ENCODE assay signal across 9 cellular contexts in genomic region chr3:135965129-135965505, GRCh38. TPM values are rescaled to one million over a fixed set of nuclear protein-coding genes. Genes with fewer than 3 reads are reported as not detected.
A peak's percentile ranks its signal among the peaks of the same experiment; 100 is the strongest.
DNase-seq lines count a peak whose midpoint lies in the region; ATAC-seq, FAIRE-seq and TF ChIP-seq lines count a peak whose summit lies in the region.
"Had no signal": no experiment of that assay in that cellular context is flagged by ENCODE, and none has a peak within 500 bp of the region (broad histone marks: within the 10 kb centered on the region; RNA-seq: fewer than 3 reads in every experiment).

No MANE protein-coding gene starts in this region.

- no peak for TF ChIP-seq RAD21 in neural cell (conservative IDR thresholded peaks at IDR 0.05)

- POLR2A ChIA-PET in endothelial cell of umbilical vein (lab: Charles Lee) = interaction anchor here (0.9 kb wide), 1 partner anchor 1170 kb away, joined by 3 read pairs; the partner anchor contains the start of gene EPHB1

- in situ Hi-C loops in G401 (cut with HindIII; ENCODE audit: low sequenced_read_pairs) = no loop called here
- in situ Hi-C loops in KBM-7 (cut with MboI; ENCODE audit: low pct_unique_long_range_greater_than_20kb, low sequenced_read_pairs) = no loop called here

- H3K4me2 ChIP-seq in endothelial cell of umbilical vein (ENCODE audit: insufficient read depth, low read length) (peak overlapping the region; percentile 83), neural cell (ENCODE audit: low read length) (no peak overlapping the region)

- H4K20me1 ChIP-seq in endothelial cell of umbilical vein (replicated peaks; ENCODE audit: control insufficient read depth, extremely low read depth, insufficient read depth, low read length) = no peaks in the 10 kb centered on the region
- H4K20me1 ChIP-seq in neural cell (ENCODE audit: insufficient read depth) = no peaks in the 10 kb centered on the region

- H3K9ac ChIP-seq in NT2/D1 (ENCODE audit: insufficient read length, low read depth) = peak overlapping the region; percentile 43
- no peak overlapping the region for H3K9ac ChIP-seq in endothelial cell of umbilical vein (replicated peaks; ENCODE audit: extremely low read depth, insufficient read depth, low read length)
- no peak overlapping the region for H3K9ac ChIP-seq in neural cell (ENCODE audit: low read length)

- H3K79me2 ChIP-seq in endothelial cell of umbilical vein (ENCODE audit: control insufficient read depth, insufficient read depth, low read length) (no peaks in the 10 kb centered on the region), neural cell (replicated peaks; ENCODE audit: insufficient read depth, low read length) (peaks cover 32% of the 10 kb centered on the region)

- H3K27ac ChIP-seq in endothelial cell of umbilical vein (ENCODE audit: insufficient read depth, low read depth, low read length) (no peak overlapping the region), neural cell (ENCODE audit: low read length) (no peak overlapping the region)

- H3K9me1 ChIP-seq in endothelial cell of umbilical vein (replicated peaks; ENCODE audit: control insufficient read depth, extremely low read depth, insufficient read depth, low read length) = no peaks in the 10 kb centered on the region

- TF ChIP-seq CTCF in AG10803 (conservative IDR thresholded peaks at IDR 0.05; ENCODE audit: low read length) (no peak; the same call in 1 of the 2 replicates), endothelial cell of umbilical vein (IDR thresholded peaks at IDR 0.05; ENCODE audit: extremely low read depth in 1 of 2, insufficient read depth in 1 of 2, low read depth in 1 of 2, low read length in 2 of 2) (no peak), neural cell (IDR thresholded peaks at IDR 0.05; ENCODE audit: poor library complexity, severe bottlenecking) (no peak)

- ATAC-seq in HG02870 (IDR thresholded peaks at IDR 0.05; ENCODE audit: unreplicated experiment) = no peak

- no peak for FAIRE-seq in endothelial cell of umbilical vein (lab: Jason Lieb, UNC)

- H3K4me3 ChIP-seq in AG10803 (ENCODE audit: low read length) = peak overlapping the region; percentile 58
- peak overlapping the region; percentile 33 for H3K4me3 ChIP-seq in NT2/D1 (ENCODE audit: insufficient read length, low read depth)
- H3K4me3 ChIP-seq in endothelial cell of umbilical vein (replicated peaks in 1 of 3; ENCODE audit: insufficient read depth in 1 of 3, low read depth in 1 of 3, low read length in 3 of 3) = peak overlapping the region in 2 of 3 experiments; percentile 59 to 95
- H3K4me3 ChIP-seq in neural cell (ENCODE audit: low read length) = peak overlapping the region; percentile 92

- CTCF ChIA-PET in endothelial cell of umbilical vein (lab: Charles Lee) = interaction anchor here (0.9 to 4.0 kb wide), 4 partner anchors 27 to 787 kb away, joined by 5 to 52 read pairs (median 10); partner anchors contain the start of gene STAG1

- no TSS peak for BruUV-seq in endothelial cell of umbilical vein (replicated peaks; lab: Mats Ljungman, UMichigan)

- H2AFZ ChIP-seq in endothelial cell of umbilical vein (ENCODE audit: low read depth, low read length) (peak overlapping the region; percentile 89), neural cell (ENCODE audit: low read depth, low read length) (no peak overlapping the region)

- H3K4me1 ChIP-seq in NT2/D1 (ENCODE audit: insufficient read depth, insufficient read length) = no peaks in the 10 kb centered on the region
- peaks cover 10% of the 10 kb centered on the region for H3K4me1 ChIP-seq in endothelial cell of umbilical vein (ENCODE audit: control insufficient read depth, extremely low read depth, insufficient read depth, low read length)

- DNase-seq in AG10803 (ENCODE audit: low read depth) = no peak
- DNase-seq in NT2/D1 (ENCODE audit: low read depth, low spot score) = no peak
- DNase-seq in endothelial cell of umbilical vein (ENCODE audit: low read depth, low spot score) = no peak
- no peak for DNase-seq in DMS53 treated with DMSO at 0.1 percent for 48 hours (lab: John Stamatoyannopoulos, UW; ENCODE audit: unreplicated experiment)
- no peak for DNase-seq in G401 (ENCODE audit: low spot score)
- DNase-seq in KBM-7 = no peak

- H3K9me3 ChIP-seq in NT2/D1 (ENCODE audit: insufficient read depth, low read length) (peaks cover 15% of the 10 kb centered on the region), endothelial cell of umbilical vein (replicated peaks; ENCODE audit: control insufficient read depth, insufficient read depth, low read length) (no peaks in the 10 kb centered on the region), neural cell (ENCODE audit: low read length) (no peaks in the 10 kb centered on the region)

- H3K9me2 ChIP-seq in neural cell (ENCODE audit: insufficient read depth, low read length) = no peaks in the 10 kb centered on the region

- H3F3A ChIP-seq in neural cell (ENCODE audit: insufficient read depth, low read length, poor library complexity, severe bottlenecking) = peaks cover 8% of the 10 kb centered on the region

- no peaks in the 10 kb centered on the region for H3K36me3 ChIP-seq in NT2/D1 (ENCODE audit: insufficient read depth, insufficient read length, low read length)
- H3K36me3 ChIP-seq in endothelial cell of umbilical vein (ENCODE audit: control insufficient read depth in 2 of 2, extremely low read depth in 1 of 2, insufficient read depth in 2 of 2, low read length in 2 of 2) = no peaks in the 10 kb centered on the region
- no peaks in the 10 kb centered on the region for H3K36me3 ChIP-seq in neural cell (ENCODE audit: insufficient read depth, low read length)

- dilution Hi-C loops in endothelial cell of umbilical vein (cut with MboI; ENCODE audit: extremely low pct_ligation_motif_present, low sequenced_read_pairs) = no loop called here

- no peaks in the 10 kb centered on the region for H3K27me3 ChIP-seq in NT2/D1 (ENCODE audit: insufficient read depth, insufficient read length)
- H3K27me3 ChIP-seq in endothelial cell of umbilical vein (ENCODE audit: control insufficient read depth in 2 of 2, insufficient read depth in 2 of 2, low read length in 2 of 2) = peaks cover 5 to 6% of the 10 kb centered on the region in 2 experiments
- no peaks in the 10 kb centered on the region for H3K27me3 ChIP-seq in neural cell (ENCODE audit: insufficient read depth, low read depth, low read length)

- TF ChIP-seq EP300 in neural cell (conservative IDR thresholded peaks at IDR 0.05; ENCODE audit: poor library complexity, severe bottlenecking) = no peak

- intact Hi-C loops in endothelial cell of umbilical vein (cut with micrococcal nuclease) = loop anchor here (1.0 kb wide), 1 partner anchor 27 kb away; no protein-coding TSS in a partner anchor

- TF ChIP-seq POLR2A in endothelial cell of umbilical vein (IDR thresholded peaks at IDR 0.05; ENCODE audit: low read depth, low read length) = no peak

TF ChIP-seq in endothelial cell of umbilical vein, 7 proteins besides CTCF, POLR2A, EP300 and RAD21:
- TF ChIP-seq POLR2AphosphoS5 (IDR thresholded peaks at IDR 0.05; ENCODE audit: insufficient read depth, low read depth, low read length) (no peak), MAX (IDR thresholded peaks at IDR 0.05; ENCODE audit: insufficient read depth, insufficient read length) (no peak), JUN (IDR thresholded peaks at IDR 0.05; ENCODE audit: borderline replicate concordance, insufficient read depth, insufficient read length, low read depth) (no peak), MYC (IDR thresholded peaks at IDR 0.05; ENCODE audit: low read depth, low read length) (no peak), GATA2 (IDR thresholded peaks at IDR 0.05; ENCODE audit: insufficient read depth, insufficient read length, low read depth, low read length) (no peak), EZH2 (IDR thresholded peaks at IDR 0.05; ENCODE audit: borderline replicate concordance, low read depth, low read length, severe bottlenecking) (no peak), FOS (IDR thresholded peaks at IDR 0.05; ENCODE audit: borderline replicate concordance, insufficient read depth, low read length) (no peak)

TF ChIP-seq in neural cell, 6 proteins besides CTCF, POLR2A, EP300 and RAD21:
- TF ChIP-seq SMC3 (conservative IDR thresholded peaks at IDR 0.05; ENCODE audit: poor library complexity) (no peak), TAF1 (IDR thresholded peaks at IDR 0.05; ENCODE audit: low read depth) (no peak), MXI1 (conservative IDR thresholded peaks at IDR 0.05; ENCODE audit: poor library complexity, severe bottlenecking) (no peak), POLR2AphosphoS5 (IDR thresholded peaks at IDR 0.05) (no peak), EZH2 (IDR thresholded peaks at IDR 0.05; ENCODE audit: borderline replicate concordance, insufficient read depth, low read length, poor library complexity, severe bottlenecking) (no peak)

RNA-seq across cellular contexts. Expression of gene PPP2R3A, which starts 0.4 kb away (rescaled TPM):
- 13.8 and 14.6 TPM in 2 replicates for total RNA-seq in endothelial cell of umbilical vein
- 3.1 and 3.3 TPM in 2 replicates for polyA plus RNA-seq in endothelial cell of umbilical vein
- 4.5 and 4.9 TPM in 2 replicates for polyA plus RNA-seq in endothelial cell of umbilical vein (2011; cell fraction: cytosol; rRNA removed)
- 5.2 and 5.8 TPM in 2 replicates for polyA plus RNA-seq in endothelial cell of umbilical vein (2011; cell fraction: nucleus; rRNA removed)
- 7.0 and 7.6 TPM in 2 replicates for polyA plus RNA-seq in endothelial cell of umbilical vein (2012)
- 18.2 and 21.0 TPM in 2 replicates for polyA minus RNA-seq in endothelial cell of umbilical vein
- polyA minus RNA-seq in endothelial cell of umbilical vein (2011; cell fraction: cytosol; rRNA and poly(A)+ RNA removed) = 0.41 TPM
- polyA minus RNA-seq in endothelial cell of umbilical vein (2011; cell fraction: nucleus; rRNA and poly(A)+ RNA removed) = 20.0 and 26.3 TPM in 2 replicates
- polyA plus RNA-seq in neural cell = 16.9 and 17.9 TPM in 2 replicates
- 79.1 and 88.9 TPM in 2 replicates for polyA minus RNA-seq in neural cell
- total RNA-seq in G401 (2014; rRNA removed; shearing (Covaris generic)) = 0.88 and 3.6 TPM in 2 replicates
- total RNA-seq: T-helper 2 cell treated with Interferon-gamma antibody and Interleukin-4, amounts not matched to agents 100 ng/mL and 5 ng/mL, for 36 hours had no signal

Comparison
In these comparisons a context has a peak if more than half of its experiments do, and no peak if none do; other contexts are left out.
1. H3K4me3 ChIP-seq: peak in every context shown above with its lines; median percentile 92 in neural cell; 77 in endothelial cell of umbilical vein; 58 in AG10803; 33 in NT2/D1.